Comparison of ENCODE assay signal across 10 cellular contexts in the genomic region with DNA sequence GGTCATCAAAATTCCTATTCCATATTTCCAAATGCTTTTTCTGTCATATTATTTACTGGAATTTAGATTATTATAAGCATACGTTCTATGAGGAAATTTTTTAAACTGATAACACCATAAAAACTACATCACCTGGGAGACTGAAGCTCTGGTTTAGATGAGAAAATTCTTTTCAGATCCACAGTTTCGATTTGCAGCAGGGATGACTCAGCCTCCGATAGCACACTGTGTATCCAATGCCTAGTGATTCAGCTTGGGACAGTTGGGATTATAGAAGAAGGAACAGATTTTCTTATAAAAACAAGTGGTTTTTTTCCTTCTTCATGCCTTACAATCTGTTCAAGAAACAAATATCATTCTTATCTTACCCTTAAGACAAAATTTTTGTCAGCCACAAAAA.
DNase-seq lines count a peak whose midpoint lies in the region; FAIRE-seq and TF ChIP-seq lines count a peak whose summit lies in the region.
"Had no signal": no experiment of that assay in that cellular context is flagged by ENCODE, and none has a peak within 500 bp of the region (broad histone marks: within the 10 kb centered on the region; RNA-seq: fewer than 3 reads in every experiment).

No MANE protein-coding gene starts in this region.

- intact Hi-C loops in colonic mucosa (cut with DNase I) = loop anchor here (10.0 kb wide), 1 partner anchor 650 kb away; no protein-coding TSS in a partner anchor

- H3K36me3 ChIP-seq in colonic mucosa = no peaks in the 10 kb centered on the region
- H3K36me3 ChIP-seq in muscle layer of colon (ENCODE audit: insufficient read depth, low read length) = no peaks in the 10 kb centered on the region
- no peaks in the 10 kb centered on the region for H3K36me3 ChIP-seq in Karpas-422 (ENCODE audit: insufficient read depth, low read length)

- no peak for TF ChIP-seq POLR2A in GM12891 (IDR thresholded peaks at IDR 0.05; ENCODE audit: low read depth, low read length)

- TF ChIP-seq CTCF in colonic mucosa (IDR thresholded peaks at IDR 0.05) = no peak

- H3K27me3 ChIP-seq in colonic mucosa (no peaks in the 10 kb centered on the region), muscle layer of colon (ENCODE audit: control insufficient read depth in 1 of 2, insufficient read depth in 2 of 2, low read length in 2 of 2) (no peaks in the 10 kb centered on the region), Karpas-422 (ENCODE audit: low read length) (no peaks in the 10 kb centered on the region)

- DNase-seq in AG08396 (ENCODE audit: low spot score) (peak; percentile 34), NCI-H2081 treated with DMSO at 0.1 percent for 48 hours (lab: John Stamatoyannopoulos, UW) (peak; percentile 14), colonic mucosa (no peak), Karpas-422 (no peak), GM12891 (ENCODE audit: insufficient read length, low spot score) (no peak)
- DNase-seq in stimulated activated CD4-positive, alpha-beta T cell treated with anti-CD3 and anti-CD28 coated beads, Interleukin-2, amount 100 ng/mL, for 48 hours = no peak
- no peak for DNase-seq in stimulated activated CD4-positive, alpha-beta T cell treated with anti-CD3 and anti-CD28 coated beads, Interleukin-4, amount 100 ng/mL, for 4 hours
- DNase-seq: DMS 273 treated with DMSO at 0.1 percent for 48 hours, nephron progenitor cell had no signal

- FAIRE-seq in GM12891 (lab: Jason Lieb, UNC) = no peak

- H3K79me2 ChIP-seq in Karpas-422 (ENCODE audit: low read length) = no peaks in the 10 kb centered on the region

- H3K4me3 ChIP-seq in colonic mucosa (no peak overlapping the region), muscle layer of colon (ENCODE audit: low read depth in 1 of 2, low read length in 2 of 2) (peak overlapping the region; percentile 1 to 54), Karpas-422 (ENCODE audit: low read length) (no peak overlapping the region)

- H3K9me3 ChIP-seq in colonic mucosa (no peaks in the 10 kb centered on the region), muscle layer of colon (ENCODE audit: low read length) (no peaks in the 10 kb centered on the region), Karpas-422 (ENCODE audit: low read length) (no peaks in the 10 kb centered on the region)

- H3K4me2 ChIP-seq in Karpas-422 (ENCODE audit: low read depth, low read length, poor library complexity, severe bottlenecking) = no peak overlapping the region

- H3K4me1 ChIP-seq in colonic mucosa (no peaks in the 10 kb centered on the region), muscle layer of colon (ENCODE audit: insufficient read depth, low read length) (peaks cover 22% of the 10 kb centered on the region), Karpas-422 (ENCODE audit: low read length) (no peaks in the 10 kb centered on the region)

- H3K9ac ChIP-seq in colonic mucosa (ENCODE audit: low read depth in 2 of 2, low read length in 2 of 2) = no peak overlapping the region
- peak overlapping the region; percentile 45 for H3K9ac ChIP-seq in muscle layer of colon (ENCODE audit: low read length)
- no peak overlapping the region for H3K9ac ChIP-seq in Karpas-422 (ENCODE audit: low read length)

- H3K27ac ChIP-seq in colonic mucosa (peak overlapping the region; percentile 7), muscle layer of colon (ENCODE audit: low read depth, low read length) (peak overlapping the region; percentile 64), Karpas-422 (ENCODE audit: low read length) (no peak overlapping the region)

- no peaks in the 10 kb centered on the region for H4K20me1 ChIP-seq in Karpas-422 (ENCODE audit: insufficient read depth, low read depth, low read length)

- no peaks in the 10 kb centered on the region for H3K9me2 ChIP-seq in Karpas-422 (replicated peaks; ENCODE audit: insufficient read depth, low read length)

- H2AFZ ChIP-seq in Karpas-422 (ENCODE audit: low read length) = no peak overlapping the region

TF ChIP-seq in GM12891, 5 proteins besides CTCF, POLR2A, EP300 and RAD21:
- TF ChIP-seq POU2F2 (IDR thresholded peaks at IDR 0.05; ENCODE audit: low read depth, low read length) = no peak
- no peak for TF ChIP-seq TAF1 (IDR thresholded peaks at IDR 0.05; ENCODE audit: low read depth, low read length)
- TF ChIP-seq POLR2AphosphoS5 (IDR thresholded peaks at IDR 0.05; ENCODE audit: low read depth, low read length) = no peak
- no peak for TF ChIP-seq PAX5 (IDR thresholded peaks at IDR 0.05; ENCODE audit: insufficient read depth, low read length, severe bottlenecking)
- TF ChIP-seq SPI1 (IDR thresholded peaks at IDR 0.05; ENCODE audit: low read depth, low read length) = no peak

Comparison
In these comparisons a context has a peak if more than half of its experiments do, and no peak if none do; other contexts are left out.
1. DNase-seq: peak in AG08396 (single experiment) and NCI-H2081 treated with DMSO at 0.1 percent for 48 hours (single experiment); none in colonic mucosa (single experiment), Karpas-422 (single experiment), stimulated activated CD4-positive, alpha-beta T cell treated with anti-CD3 and anti-CD28 coated beads, Interleukin-2, amount 100 ng/mL, for 48 hours (0 of 2), GM12891 (single experiment) and stimulated activated CD4-positive, alpha-beta T cell treated with anti-CD3 and anti-CD28 coated beads, Interleukin-4, amount 100 ng/mL, for 4 hours (0 of 2).
2. H3K4me3 ChIP-seq: peak in muscle layer of colon (2 of 2); none in colonic mucosa (single experiment) and Karpas-422 (single experiment).